ENCODE assay signal across 24 cellular contexts in the genomic region with DNA sequence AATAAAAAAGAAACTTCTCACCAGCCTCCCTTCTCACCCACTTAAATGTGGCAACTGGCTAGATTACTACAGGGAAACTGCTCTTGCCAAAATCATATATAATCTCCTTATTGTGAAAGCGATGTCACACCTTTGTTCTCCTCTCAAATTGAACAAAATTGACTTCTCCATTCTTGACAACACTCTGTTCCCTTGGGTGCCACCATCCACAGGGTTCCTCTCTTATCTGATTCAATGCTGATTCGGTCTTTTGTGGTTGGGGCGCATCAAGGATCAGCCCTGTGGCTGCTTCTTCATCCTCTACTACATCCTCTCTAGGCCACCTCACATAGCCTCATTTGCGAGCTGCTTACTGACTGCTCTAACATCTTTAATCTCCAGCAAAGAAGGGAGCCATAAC.
"Had no signal": no experiment of that assay in that cellular context is flagged by ENCODE, and none has a peak within 500 bp of the region (broad histone marks: within the 10 kb centered on the region; RNA-seq: fewer than 3 reads in every experiment).

No MANE protein-coding gene starts in this region.

- H3K4me3 ChIP-seq: ascending aorta, body of pancreas, SK-N-MC had no signal

- DNase-seq: activated CD4-positive, alpha-beta T cell treated with anti-CD3 and anti-CD28 coated beads for 48 hours; activated CD4-positive, alpha-beta T cell treated with anti-CD3 and anti-CD28 coated beads, Interleukin-2, amount 50 U/mL, for 4 hours; activated CD4-positive, CD25-positive, alpha-beta regulatory T cell treated with anti-CD3 and anti-CD28 coated beads, Interleukin-2, amount 50 U/mL, for 72 hours; activated CD8-positive, alpha-beta memory T cell treated with anti-CD3 and anti-CD28 coated beads, Interleukin-2, amount 10 ng/mL, durations not matched to agents 7 days and 5 days; activated CD8-positive, alpha-beta T cell treated with anti-CD3 and anti-CD28 coated beads, Interleukin-2, amount 10 ng/mL, durations not matched to agents 7 days and 5 days; activated effector memory CD4-positive, alpha-beta T cell treated with anti-CD3 and anti-CD28 coated beads, Interleukin-2, amount 50 U/mL, for 16 hours; activated naive CD4-positive, alpha-beta T cell treated with Interleukin-2 at 50 U/mL for 16 hours; activated naive CD8-positive, alpha-beta T cell treated with anti-CD3 and anti-CD28 coated beads, Interleukin-2, amount 50 U/mL, for 24 hours; activated T-cell treated with anti-CD3 and anti-CD28 coated beads, Interleukin-2, amount 50 U/mL, for 4 hours; amniotic stem cell; body of pancreas; central memory CD4-positive, alpha-beta T cell; MM.1S; NCI-H1105 treated with DMSO at 0.1 percent for 48 hours; NCI-H1436 treated with DMSO at 0.1 percent for 48 hours; NCI-H187; NCI-H2081 treated with DMSO at 0.1 percent for 48 hours; NCI-H446; NCI-H524; SIG-M5 had no signal

- H3K27me3 ChIP-seq: ascending aorta, body of pancreas had no signal

- ATAC-seq: activated CD8-positive, alpha-beta memory T cell treated with anti-CD3 and anti-CD28 coated beads, Interleukin-2, amount 10 ng/mL, durations not matched to agents 7 days and 5 days; activated CD8-positive, alpha-beta T cell treated with anti-CD3 and anti-CD28 coated beads, Interleukin-2, amount 10 ng/mL, durations not matched to agents 7 days and 5 days; activated naive CD4-positive, alpha-beta T cell treated with anti-CD3 and anti-CD28 coated beads, Interleukin-2, amount 50 U/mL, for 72 hours; activated naive CD8-positive, alpha-beta T cell treated with anti-CD3 and anti-CD28 coated beads, Interleukin-2, amount 50 U/mL, for 24 hours; activated T-cell treated with anti-CD3 and anti-CD28 coated beads, Interleukin-2, amount 50 U/mL, for 4 hours; body of pancreas; WTC11 had no signal

- H3K9me3 ChIP-seq: ascending aorta, body of pancreas had no signal

- H3K4me1 ChIP-seq: body of pancreas had no signal

- H3K27ac ChIP-seq: ascending aorta, body of pancreas, SK-N-MC had no signal

- H3K36me3 ChIP-seq: ascending aorta had no signal
